Comparison of ENCODE assay signal across 1 cellular context in genomic region chr11:11916981-11917399, GRCh38.
TF ChIP-seq lines count a peak whose summit lies in the region.

No MANE protein-coding gene starts in this region.

TF ChIP-seq in GM23338, 12 proteins besides CTCF, POLR2A, EP300 and RAD21 (continued from another document):
- TF ChIP-seq ZNF462 (CRISPR knock-in tag; IDR thresholded peaks at IDR 0.05) (no peak), ETS1 (IDR thresholded peaks at IDR 0.05) (no peak), EZH2phosphoT487 (IDR thresholded peaks at IDR 0.05; ENCODE audit: unreplicated experiment) (no peak), EZH2 (IDR thresholded peaks at IDR 0.05; ENCODE audit: low read depth, unreplicated experiment) (no peak), NANOG (IDR thresholded peaks at IDR 0.05; ENCODE audit: borderline replicate concordance) (no peak), ZNF114 (CRISPR knock-in tag; IDR thresholded peaks at IDR 0.05) (no peak)
